1 cellular context compared by ENCODE assay signal in genomic region chr9:9003184-9003583, GRCh38.
TF ChIP-seq lines count a peak whose summit lies in the region.

No MANE protein-coding gene starts in this region.

TF ChIP-seq in WTC11, 78 proteins besides CTCF, POLR2A, EP300 and RAD21 (continued from another document):
- TF ChIP-seq ZNF425 (CRISPR knock-in tag; conservative IDR thresholded peaks at IDR 0.05) (no peak), ZNF532 (CRISPR knock-in tag; IDR thresholded peaks at IDR 0.05; ENCODE audit: borderline replicate concordance) (no peak), E2F1 (CRISPR knock-in tag; IDR thresholded peaks at IDR 0.05) (no peak), ATF3 (CRISPR knock-in tag; conservative IDR thresholded peaks at IDR 0.05) (no peak), RELA (CRISPR knock-in tag; IDR thresholded peaks at IDR 0.05; ENCODE audit: borderline replicate concordance) (no peak), AR (CRISPR knock-in tag; IDR thresholded peaks at IDR 0.05) (no peak), PRRX2 (CRISPR knock-in tag; IDR thresholded peaks at IDR 0.05) (no peak), TCF7 (CRISPR knock-in tag; IDR thresholded peaks at IDR 0.05; ENCODE audit: low read depth) (no peak), GTF2I (CRISPR knock-in tag; conservative IDR thresholded peaks at IDR 0.05) (no peak), HMGA2 (CRISPR knock-in tag; IDR thresholded peaks at IDR 0.05) (no peak)
TF ChIP-seq in WTC11: peak in this region for 0.
